8 cellular contexts compared by ENCODE assay signal in genomic region chr3:48465531-48466378, GRCh38. TPM values are rescaled to one million over a fixed set of nuclear protein-coding genes. Genes with fewer than 3 reads are reported as not detected.
DNase-seq lines count a peak whose midpoint lies in the region; ATAC-seq and TF ChIP-seq lines count a peak whose summit lies in the region.

No MANE protein-coding gene starts in this region.

- peaks cover 16 to 67% of the 10 kb centered on the region in 2 experiments; a peak in 2 of 4 replicates for H3K4me1 ChIP-seq in SK-N-SH (ENCODE audit: control insufficient read depth in 1 of 2, insufficient read depth in 2 of 2, low read depth in 1 of 2, low read length in 1 of 2)
- peaks cover 29% of the 10 kb centered on the region for H3K4me1 ChIP-seq in testis

- no peaks in the 10 kb centered on the region for H3K9me3 Mint-ChIP-seq in activated naive CD8-positive, alpha-beta T cell (ENCODE audit: low read depth)

- H3K36me3 Mint-ChIP-seq in activated naive CD8-positive, alpha-beta T cell: peaks cover 2% of the 10 kb centered on the region

- 3% methylated on average over 19 of the region's 21 CpGs for WGBS in SK-N-SH (ENCODE audit: low lambda C conversion rate)
- 24 to 27% methylated on average over 2 to 21 of the region's 21 CpGs for WGBS in testis, 2 donors

- no peaks in the 10 kb centered on the region for H3K9me2 ChIP-seq in SK-N-SH

- TF ChIP-seq CTCF in SK-N-SH (IDR thresholded peaks at IDR 0.05) (peak; percentile 79), testis (IDR thresholded peaks at IDR 0.05) (peak; percentile 63 to 83 (median 78))

- H3K27ac ChIP-seq in SK-N-SH (ENCODE audit: low read depth in 2 of 2, low read length in 1 of 2): peak overlapping the region; percentile 99 to 100
- H3K27ac ChIP-seq in testis: peak overlapping the region; percentile 98

- H3K79me2 ChIP-seq in SK-N-SH (ENCODE audit: insufficient read depth): peaks cover 46% of the 10 kb centered on the region

- POLR2A ChIA-PET in SK-N-SH (lab: Yijun Ruan, JAX): interaction anchor here (1.2 to 1.3 kb wide), 2 partner anchors 42 to 83 kb away, joined by 3 to 5 read pairs; no protein-coding TSS in a partner anchor

- no peak overlapping the region for H2AFZ ChIP-seq in SK-N-SH (ENCODE audit: low read depth)

- ATAC-seq in GM21825 (IDR thresholded peaks at IDR 0.05; ENCODE audit: unreplicated experiment): peak; percentile 81

- H4K20me1 ChIP-seq in SK-N-SH (ENCODE audit: insufficient read depth): no peaks in the 10 kb centered on the region

- H3K4me1 Mint-ChIP-seq in activated naive CD8-positive, alpha-beta T cell (ENCODE audit: low read depth): peaks cover 50% of the 10 kb centered on the region

- no peaks in the 10 kb centered on the region for H3K27me3 Mint-ChIP-seq in activated naive CD8-positive, alpha-beta T cell

- peak in 1 of 2 experiments; percentile 58; a peak in 3 of 4 replicates for TF ChIP-seq EP300 in SK-N-SH (IDR thresholded peaks at IDR 0.05; ENCODE audit: borderline replicate concordance in 1 of 2, low read depth in 1 of 2, low read length in 1 of 2)

- no peaks in the 10 kb centered on the region for H3K27me3 ChIP-seq in SK-N-SH (ENCODE audit: insufficient read depth)
- H3K27me3 ChIP-seq in testis: no peaks in the 10 kb centered on the region

- peak overlapping the region; percentile 96 for H3K27ac Mint-ChIP-seq in activated naive CD8-positive, alpha-beta T cell

- intact Hi-C loops in testis (cut with DNase I; ENCODE audit: low total_unique reads): no loop called here

- H3K9me3 ChIP-seq in SK-N-SH: no peaks in the 10 kb centered on the region
- no peaks in the 10 kb centered on the region for H3K9me3 ChIP-seq in testis

- TF ChIP-seq RAD21 in SK-N-SH (IDR thresholded peaks at IDR 0.05; ENCODE audit: low read length): peak; percentile 94

- DNase-seq in EL (peak; percentile 100), Kasumi-1 (lab: John Stamatoyannopoulos, UW) (peak; percentile 43 to 49), SK-N-SH (peak; percentile 97), glomerular endothelial cell (ENCODE audit: extremely low read depth, low read depth, low spot score) (peak; percentile 95), nucleus accumbens (lab: John Stamatoyannopoulos, UW) (peak; percentile 83 to 99 (median 96)), testis (peak; percentile 98)

- peak; percentile 81 for TF ChIP-seq POLR2A in testis (IDR thresholded peaks at IDR 0.05)

- H3K4me3 Mint-ChIP-seq in activated naive CD8-positive, alpha-beta T cell: peak overlapping the region; percentile 93

- H3K9ac ChIP-seq in SK-N-SH: peak overlapping the region; percentile 95

- H3K4me3 ChIP-seq in SK-N-SH (ENCODE audit: low read depth in 2 of 2, low read length in 1 of 2) (peak overlapping the region; percentile 45 to 68), testis (peak overlapping the region; percentile 40 to 47)

- peaks cover 22% of the 10 kb centered on the region for H3F3A ChIP-seq in SK-N-SH (replicated peaks; ENCODE audit: insufficient read depth)

- H3K4me2 ChIP-seq in SK-N-SH: peak overlapping the region; percentile 78

- CTCF ChIA-PET in SK-N-SH (lab: Yijun Ruan, JAX): interaction anchor here (0.6 to 8.2 kb wide), 15 partner anchors 9 to 98 kb away, joined by 3 to 136 read pairs (median 4); partner anchors contain the start of genes PFKFB4 and UCN2

- H3K36me3 ChIP-seq in SK-N-SH (replicated peaks in 1 of 2; ENCODE audit: control insufficient read depth in 1 of 2, insufficient read depth in 2 of 2, low read length in 1 of 2) (peaks cover 7 to 42% of the 10 kb centered on the region in 2 experiments), testis (ENCODE audit: low read depth, missing control alignments) (no peaks in the 10 kb centered on the region)

TF ChIP-seq in SK-N-SH, 30 proteins besides CTCF, POLR2A, EP300 and RAD21 (continues in another document):
- TF ChIP-seq CHD2 (IDR thresholded peaks at IDR 0.05; ENCODE audit: low read length, partially characterized antibody) (peak; percentile 42), MEF2A (IDR thresholded peaks at IDR 0.05; ENCODE audit: borderline replicate concordance, low read depth) (no peak), IRF3 (IDR thresholded peaks at IDR 0.05; ENCODE audit: low read depth, low read length) (no peak), ELF1 (IDR thresholded peaks at IDR 0.05) (peak; percentile 62), RXRA (IDR thresholded peaks at IDR 0.05; ENCODE audit: borderline replicate concordance, low read depth) (no peak), REST (IDR thresholded peaks at IDR 0.05; ENCODE audit: low read depth, low read length) (no peak; the same call in 1 of the 2 replicates), FOXM1 (IDR thresholded peaks at IDR 0.05; ENCODE audit: low read depth) (no peak), USF2 (IDR thresholded peaks at IDR 0.05; ENCODE audit: borderline replicate concordance, low read depth, low read length) (peak; percentile 57; the same call in 1 of the 2 replicates), RFX5 (IDR thresholded peaks at IDR 0.05; ENCODE audit: low read length) (peak; percentile 87)

RNA-seq across cellular contexts. Expression of gene ATRIP, which starts 19.2 kb away (rescaled TPM):
- polyA plus RNA-seq in SK-N-SH (2012; rRNA removed): 5.6 and 6.5 TPM in 2 replicates
- polyA plus RNA-seq in SK-N-SH (2012; cell fraction: cytosol; rRNA removed): 4.0 and 4.3 TPM in 2 replicates
- 12.5 and 14.9 TPM in 2 replicates for polyA plus RNA-seq in SK-N-SH (2012; cell fraction: nucleus; rRNA removed)
- total RNA-seq in glomerular endothelial cell: 4.7 and 8.6 TPM in 2 replicates
- total RNA-seq in testis: 10 to 100 TPM; 25.0 to 26.3 TPM
- 56.5 TPM for polyA plus RNA-seq in testis (ENCODE audit: insufficient read depth, low read depth, low replicate concordance)

RNA-seq across cellular contexts. Expression of gene TMA7, which starts 25.7 kb away (rescaled TPM):
- polyA plus RNA-seq in SK-N-SH (2012; rRNA removed) (393 and 438 TPM in 2 replicates), testis (ENCODE audit: insufficient read depth, low read depth, low replicate concordance) (425 TPM)
- 655 and 1,170 TPM in 2 replicates for polyA plus RNA-seq in SK-N-SH (2012; cell fraction: cytosol; rRNA removed)
- 91.0 and 95.9 TPM in 2 replicates for polyA plus RNA-seq in SK-N-SH (2012; cell fraction: nucleus; rRNA removed)
- total RNA-seq in glomerular endothelial cell (390 and 429 TPM in 2 replicates), testis (100 to 1,000 TPM; 380 to 393 TPM)

RNA-seq across cellular contexts. Expression of gene CCDC51, which starts 25.8 kb away (rescaled TPM):
- polyA plus RNA-seq in SK-N-SH (2012; rRNA removed) (24.2 and 29.6 TPM in 2 replicates), testis (ENCODE audit: insufficient read depth, low read depth, low replicate concordance) (16.0 TPM)
- 22.7 and 27.4 TPM in 2 replicates for polyA plus RNA-seq in SK-N-SH (2012; cell fraction: cytosol; rRNA removed)
- 15.3 and 20.4 TPM in 2 replicates for polyA plus RNA-seq in SK-N-SH (2012; cell fraction: nucleus; rRNA removed)
- total RNA-seq in glomerular endothelial cell (10.8 and 12.7 TPM in 2 replicates), testis (10 to 100 TPM; 11.7 to 16.0 TPM)

RNA-seq across cellular contexts. Expression of gene PLXNB1, which starts 35.9 kb away (rescaled TPM):
- polyA plus RNA-seq in SK-N-SH (2012; rRNA removed) (38.0 and 39.8 TPM in 2 replicates), testis (ENCODE audit: insufficient read depth, low read depth, low replicate concordance) (41.5 TPM)
- polyA plus RNA-seq in SK-N-SH (2012; cell fraction: cytosol; rRNA removed): 6.5 and 13.9 TPM in 2 replicates
- polyA plus RNA-seq in SK-N-SH (2012; cell fraction: nucleus; rRNA removed): 195 and 267 TPM in 2 replicates
- total RNA-seq in glomerular endothelial cell (35.3 and 35.4 TPM in 2 replicates), testis (10 to 100 TPM; 70.2 to 79.2 TPM)

RNA-seq across cellular contexts. Expression of gene SHISA5, which starts 38.2 kb away (rescaled TPM):
- polyA plus RNA-seq in SK-N-SH (2012; rRNA removed) (141 and 194 TPM in 2 replicates), testis (ENCODE audit: insufficient read depth, low read depth, low replicate concordance) (117 TPM)
- polyA plus RNA-seq in SK-N-SH (2012; cell fraction: cytosol; rRNA removed): 121 and 166 TPM in 2 replicates
- polyA plus RNA-seq in SK-N-SH (2012; cell fraction: nucleus; rRNA removed): 102 and 112 TPM in 2 replicates
- total RNA-seq in glomerular endothelial cell (297 and 305 TPM in 2 replicates), testis (100 to 1,000 TPM; 101 to 146 TPM)

Comparison
In these comparisons a context has a peak if more than half of its experiments do, and no peak if none do; other contexts are left out.
1. Peak in every context shown above with its lines: DNase-seq, ATAC-seq, H3K4me3 ChIP-seq and H3K27ac ChIP-seq.
2. DNase-seq: peak in every context shown above with its lines; median percentile 100 in EL; 98 in testis; 97 in SK-N-SH; 96 in nucleus accumbens; 95 in glomerular endothelial cell; 46 in Kasumi-1.